Comparison of ENCODE assay signal across 1 cellular context in genomic region chr12:56150563-56150962, GRCh38.
TF ChIP-seq lines count a peak whose summit lies in the region.

No MANE protein-coding gene starts in this region.

TF ChIP-seq in K562, 482 proteins besides CTCF, POLR2A, EP300 and RAD21 (continued from another document):
- TF ChIP-seq, protein P1, sequence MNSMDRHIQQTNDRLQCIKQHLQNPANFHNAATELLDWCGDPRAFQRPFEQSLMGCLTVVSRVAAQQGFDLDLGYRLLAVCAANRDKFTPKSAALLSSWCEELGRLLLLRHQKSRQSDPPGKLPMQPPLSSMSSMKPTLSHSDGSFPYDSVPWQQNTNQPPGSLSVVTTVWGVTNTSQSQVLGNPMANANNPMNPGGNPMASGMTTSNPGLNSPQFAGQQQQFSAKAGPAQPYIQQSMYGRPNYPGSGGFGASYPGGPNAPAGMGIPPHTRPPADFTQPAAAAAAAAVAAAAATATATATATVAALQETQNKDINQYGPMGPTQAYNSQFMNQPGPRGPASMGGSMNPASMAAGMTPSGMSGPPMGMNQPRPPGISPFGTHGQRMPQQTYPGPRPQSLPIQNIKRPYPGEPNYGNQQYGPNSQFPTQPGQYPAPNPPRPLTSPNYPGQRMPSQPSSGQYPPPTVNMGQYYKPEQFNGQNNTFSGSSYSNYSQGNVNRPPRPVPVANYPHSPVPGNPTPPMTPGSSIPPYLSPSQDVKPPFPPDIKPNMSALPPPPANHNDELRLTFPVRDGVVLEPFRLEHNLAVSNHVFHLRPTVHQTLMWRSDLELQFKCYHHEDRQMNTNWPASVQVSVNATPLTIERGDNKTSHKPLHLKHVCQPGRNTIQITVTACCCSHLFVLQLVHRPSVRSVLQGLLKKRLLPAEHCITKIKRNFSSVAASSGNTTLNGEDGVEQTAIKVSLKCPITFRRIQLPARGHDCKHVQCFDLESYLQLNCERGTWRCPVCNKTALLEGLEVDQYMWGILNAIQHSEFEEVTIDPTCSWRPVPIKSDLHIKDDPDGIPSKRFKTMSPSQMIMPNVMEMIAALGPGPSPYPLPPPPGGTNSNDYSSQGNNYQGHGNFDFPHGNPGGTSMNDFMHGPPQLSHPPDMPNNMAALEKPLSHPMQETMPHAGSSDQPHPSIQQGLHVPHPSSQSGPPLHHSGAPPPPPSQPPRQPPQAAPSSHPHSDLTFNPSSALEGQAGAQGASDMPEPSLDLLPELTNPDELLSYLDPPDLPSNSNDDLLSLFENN (IDR thresholded peaks at IDR 0.05; ENCODE audit: low read depth in 2 of 2, low read length in 2 of 2): no peak
- TF ChIP-seq NFXL1 (CRISPR knock-in tag; IDR thresholded peaks at IDR 0.05) (no peak), ATF7 (IDR thresholded peaks at IDR 0.05) (0 out of 2 replicates have a peak, but pooled peaks have one; percentile 30), MEF2D (tag; conservative IDR thresholded peaks at IDR 0.05; ENCODE audit: low read depth) (no peak), FOXA3 (CRISPR knock-in tag; conservative IDR thresholded peaks at IDR 0.05 in 1 of 2, IDR thresholded peaks at IDR 0.05 in 1 of 2) (no peak), ARID1B (IDR thresholded peaks at IDR 0.05) (0 out of 2 replicates have a peak, but pooled peaks have one; percentile 29), ZZZ3 (IDR thresholded peaks at IDR 0.05) (no peak), RNF2 (IDR thresholded peaks at IDR 0.05) (no peak), NFIC (IDR thresholded peaks at IDR 0.05) (peak; percentile 100), TRIM24 (IDR thresholded peaks at IDR 0.05) (peak in 1 of 2 experiments; percentile 60; a peak in 1 of 4 replicates), GATAD2B (IDR thresholded peaks at IDR 0.05; ENCODE audit: borderline replicate concordance) (no peak), CCNT2 (IDR thresholded peaks at IDR 0.05; ENCODE audit: borderline replicate concordance, extremely low read depth, insufficient read length, low read depth, low read length) (no peak), ZFP91 (CRISPR knock-in tag; IDR thresholded peaks at IDR 0.05) (no peak), L3MBTL2 (IDR thresholded peaks at IDR 0.05) (no peak), SMARCC2 (IDR thresholded peaks at IDR 0.05; ENCODE audit: low read depth) (no peak), RBFOX2 (IDR thresholded peaks at IDR 0.05; ENCODE audit: low read depth, low read length) (no peak), MED1 (CRISPR knock-in tag; IDR thresholded peaks at IDR 0.05; ENCODE audit: borderline replicate concordance) (no peak), PHTF2 (CRISPR knock-in tag; IDR thresholded peaks at IDR 0.05) (no peak), NCOA2 (IDR thresholded peaks at IDR 0.05; ENCODE audit: partially characterized antibody in 2 of 2) (peak in 1 of 2 experiments; percentile 89), C11orf30 (IDR thresholded peaks at IDR 0.05; ENCODE audit: low read depth) (no peak), FOXK2 (conservative IDR thresholded peaks at IDR 0.05 in 1 of 2, IDR thresholded peaks at IDR 0.05 in 1 of 2; ENCODE audit: low read depth in 2 of 2) (no peak), EP400 (IDR thresholded peaks at IDR 0.05) (no peak), SMARCA4 (IDR thresholded peaks at IDR 0.05) (0 out of 2 replicates have a peak, but pooled peaks have one; percentile 17), MCM3 (IDR thresholded peaks at IDR 0.05) (no peak), HDAC6 (IDR thresholded peaks at IDR 0.05; ENCODE audit: low read depth, low read length) (no peak)
- TF ChIP-seq, protein P2, sequence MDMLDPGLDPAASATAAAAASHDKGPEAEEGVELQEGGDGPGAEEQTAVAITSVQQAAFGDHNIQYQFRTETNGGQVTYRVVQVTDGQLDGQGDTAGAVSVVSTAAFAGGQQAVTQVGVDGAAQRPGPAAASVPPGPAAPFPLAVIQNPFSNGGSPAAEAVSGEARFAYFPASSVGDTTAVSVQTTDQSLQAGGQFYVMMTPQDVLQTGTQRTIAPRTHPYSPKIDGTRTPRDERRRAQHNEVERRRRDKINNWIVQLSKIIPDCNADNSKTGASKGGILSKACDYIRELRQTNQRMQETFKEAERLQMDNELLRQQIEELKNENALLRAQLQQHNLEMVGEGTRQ (CRISPR knock-in tag; IDR thresholded peaks at IDR 0.05): no peak
- TF ChIP-seq, protein P3, sequence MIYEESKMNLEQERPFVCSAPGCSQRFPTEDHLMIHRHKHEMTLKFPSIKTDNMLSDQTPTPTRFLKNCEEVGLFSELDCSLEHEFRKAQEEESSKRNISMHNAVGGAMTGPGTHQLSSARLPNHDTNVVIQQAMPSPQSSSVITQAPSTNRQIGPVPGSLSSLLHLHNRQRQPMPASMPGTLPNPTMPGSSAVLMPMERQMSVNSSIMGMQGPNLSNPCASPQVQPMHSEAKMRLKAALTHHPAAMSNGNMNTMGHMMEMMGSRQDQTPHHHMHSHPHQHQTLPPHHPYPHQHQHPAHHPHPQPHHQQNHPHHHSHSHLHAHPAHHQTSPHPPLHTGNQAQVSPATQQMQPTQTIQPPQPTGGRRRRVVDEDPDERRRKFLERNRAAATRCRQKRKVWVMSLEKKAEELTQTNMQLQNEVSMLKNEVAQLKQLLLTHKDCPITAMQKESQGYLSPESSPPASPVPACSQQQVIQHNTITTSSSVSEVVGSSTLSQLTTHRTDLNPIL (CRISPR knock-in tag; IDR thresholded peaks at IDR 0.05): no peak
- TF ChIP-seq, protein P4, sequence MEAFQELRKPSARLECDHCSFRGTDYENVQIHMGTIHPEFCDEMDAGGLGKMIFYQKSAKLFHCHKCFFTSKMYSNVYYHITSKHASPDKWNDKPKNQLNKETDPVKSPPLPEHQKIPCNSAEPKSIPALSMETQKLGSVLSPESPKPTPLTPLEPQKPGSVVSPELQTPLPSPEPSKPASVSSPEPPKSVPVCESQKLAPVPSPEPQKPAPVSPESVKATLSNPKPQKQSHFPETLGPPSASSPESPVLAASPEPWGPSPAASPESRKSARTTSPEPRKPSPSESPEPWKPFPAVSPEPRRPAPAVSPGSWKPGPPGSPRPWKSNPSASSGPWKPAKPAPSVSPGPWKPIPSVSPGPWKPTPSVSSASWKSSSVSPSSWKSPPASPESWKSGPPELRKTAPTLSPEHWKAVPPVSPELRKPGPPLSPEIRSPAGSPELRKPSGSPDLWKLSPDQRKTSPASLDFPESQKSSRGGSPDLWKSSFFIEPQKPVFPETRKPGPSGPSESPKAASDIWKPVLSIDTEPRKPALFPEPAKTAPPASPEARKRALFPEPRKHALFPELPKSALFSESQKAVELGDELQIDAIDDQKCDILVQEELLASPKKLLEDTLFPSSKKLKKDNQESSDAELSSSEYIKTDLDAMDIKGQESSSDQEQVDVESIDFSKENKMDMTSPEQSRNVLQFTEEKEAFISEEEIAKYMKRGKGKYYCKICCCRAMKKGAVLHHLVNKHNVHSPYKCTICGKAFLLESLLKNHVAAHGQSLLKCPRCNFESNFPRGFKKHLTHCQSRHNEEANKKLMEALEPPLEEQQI (IDR thresholded peaks at IDR 0.05): no peak
